Comparison of ENCODE assay signal across 9 cellular contexts in genomic region chr4:94577136-94577535, GRCh38.
DNase-seq lines count a peak whose midpoint lies in the region; ATAC-seq, FAIRE-seq and TF ChIP-seq lines count a peak whose summit lies in the region.
"Had no signal": no experiment of that assay in that cellular context is flagged by ENCODE, and none has a peak within 500 bp of the region (broad histone marks: within the 10 kb centered on the region; RNA-seq: fewer than 3 reads in every experiment).

No MANE protein-coding gene starts in this region.

- no peak for FAIRE-seq in GM12892 (lab: Jason Lieb, UNC)

- TF ChIP-seq POLR2A in thyroid gland (IDR thresholded peaks at IDR 0.05) (no peak), GM12892 (IDR thresholded peaks at IDR 0.05; ENCODE audit: low read depth, low read length) (no peak)

- peak overlapping the region; percentile 33 for H3K27ac Mint-ChIP-seq in activated T-cell treated with anti-CD3 and anti-CD28 coated beads, Interleukin-2, amount 50 U/mL, for 72 hours

- no peaks in the 10 kb centered on the region for H3K4me1 Mint-ChIP-seq in activated T-cell treated with anti-CD3 and anti-CD28 coated beads, Interleukin-2, amount 50 U/mL, for 72 hours (ENCODE audit: low read depth)

- no peak overlapping the region for H3K27ac ChIP-seq in thyroid gland
- H3K27ac ChIP-seq: BLaER1 had no signal

- H3K9me3 Mint-ChIP-seq in activated T-cell treated with anti-CD3 and anti-CD28 coated beads, Interleukin-2, amount 50 U/mL, for 72 hours, result no peaks in the 10 kb centered on the region

- DNase-seq in activated T-cell treated with anti-CD3 and anti-CD28 coated beads, Interleukin-2, amount 50 U/mL, for 72 hours, result no peak
- no peak for DNase-seq in activated T-cell treated with anti-CD3 and anti-CD28 coated beads, Interleukin-2, amount 50 U/mL, for 48 hours
- peak; percentile 22 for DNase-seq in amniotic stem cell (lab: John Stamatoyannopoulos, UW)
- DNase-seq in iPS-NIHi7 (ENCODE audit: extremely low spot score), result peak; percentile 22
- DNase-seq in thyroid gland, result peak; percentile 57 to 69
- no peak for DNase-seq in GM12892 (ENCODE audit: insufficient read length)
- no peak for DNase-seq in activated CD4-positive, alpha-beta T cell treated with anti-CD3 and anti-CD28 coated beads, Interleukin-2, amount 50 U/mL, for 48 hours

- no peaks in the 10 kb centered on the region for H3K9me3 ChIP-seq in thyroid gland
- H3K9me3 ChIP-seq: BLaER1 had no signal

- no peak for ATAC-seq in activated T-cell treated with anti-CD3 and anti-CD28 coated beads, Interleukin-2, amount 50 U/mL, for 72 hours (replicated peaks in 1 of 2)
- ATAC-seq in HG03097 (IDR thresholded peaks at IDR 0.05; ENCODE audit: low FRiP score, unreplicated experiment), result no peak

- WGBS in thyroid gland, 2 donors, result 11 to 18% methylated on average over 1 of the region's 1 CpG

- no peaks in the 10 kb centered on the region for H3K27me3 Mint-ChIP-seq in activated T-cell treated with anti-CD3 and anti-CD28 coated beads, Interleukin-2, amount 50 U/mL, for 72 hours (ENCODE audit: low read depth)

- H3K27me3 ChIP-seq in thyroid gland, result no peaks in the 10 kb centered on the region
- H3K27me3 ChIP-seq: BLaER1 had no signal

- TF ChIP-seq CTCF in thyroid gland (IDR thresholded peaks at IDR 0.05), result no peak

- intact Hi-C loops in thyroid gland (cut with DNase I), result no loop called here

- no peak overlapping the region for H3K4me3 ChIP-seq in thyroid gland (replicated peaks in 1 of 3)
- H3K4me3 ChIP-seq: BLaER1 had no signal

- no peaks in the 10 kb centered on the region for H3K36me3 ChIP-seq in thyroid gland
- H3K36me3 ChIP-seq: BLaER1 had no signal

- peaks cover 0 to 7% of the 10 kb centered on the region in 2 donors for H3K4me1 ChIP-seq in thyroid gland
- H3K4me1 ChIP-seq: BLaER1 had no signal

- H3K4me3 Mint-ChIP-seq in activated T-cell treated with anti-CD3 and anti-CD28 coated beads, Interleukin-2, amount 50 U/mL, for 72 hours, result no peak overlapping the region

- no peaks in the 10 kb centered on the region for H3K36me3 Mint-ChIP-seq in activated T-cell treated with anti-CD3 and anti-CD28 coated beads, Interleukin-2, amount 50 U/mL, for 72 hours (ENCODE audit: insufficient read depth in 2 of 2)

Comparison
In these comparisons a context has a peak if more than half of its experiments do, and no peak if none do; other contexts are left out.
1. DNase-seq: peak in amniotic stem cell (single experiment), iPS-NIHi7 (single experiment) and thyroid gland (2 of 2); none in activated T-cell treated with anti-CD3 and anti-CD28 coated beads, Interleukin-2, amount 50 U/mL, for 72 hours (0 of 2), activated T-cell treated with anti-CD3 and anti-CD28 coated beads, Interleukin-2, amount 50 U/mL, for 48 hours (0 of 2), GM12892 (single experiment) and activated CD4-positive, alpha-beta T cell treated with anti-CD3 and anti-CD28 coated beads, Interleukin-2, amount 50 U/mL, for 48 hours (0 of 2).